1 cellular context compared by ENCODE assay signal in the genomic region with DNA sequence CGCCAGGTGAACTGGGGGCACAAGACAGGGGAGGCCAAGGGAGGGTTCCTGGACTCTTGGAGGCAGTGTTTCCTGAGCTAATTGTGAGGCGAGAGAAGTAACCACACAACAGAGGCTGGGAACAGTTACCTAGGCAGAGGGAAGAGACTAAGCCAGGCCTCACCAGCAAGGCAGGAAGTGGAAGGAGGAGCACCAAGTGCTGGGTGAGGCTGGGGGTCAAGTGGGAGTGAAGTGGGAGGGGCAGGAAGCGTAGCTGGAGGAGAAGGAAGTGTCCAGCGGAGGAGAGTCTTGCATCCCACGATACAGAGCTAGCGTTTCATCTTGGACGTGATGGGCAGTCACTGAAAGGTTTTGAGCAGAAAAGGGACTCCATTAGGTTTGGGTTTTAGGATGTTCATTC.
TF ChIP-seq lines count a peak whose summit lies in the region.

No MANE protein-coding gene starts in this region.

TF ChIP-seq in K562, 482 proteins besides CTCF, POLR2A, EP300 and RAD21 (continues in another document):
- no peak for TF ChIP-seq CEBPG (CRISPR knock-in tag; IDR thresholded peaks at IDR 0.05)
- TF ChIP-seq CEBPG (tag; conservative IDR thresholded peaks at IDR 0.05 in 1 of 2, IDR thresholded peaks at IDR 0.05 in 1 of 2): no peak
- TF ChIP-seq MED1 (CRISPR knock-in tag; IDR thresholded peaks at IDR 0.05; ENCODE audit: borderline replicate concordance): no peak
- TF ChIP-seq RAD51 (IDR thresholded peaks at IDR 0.05; ENCODE audit: borderline replicate concordance, low read depth): no peak
- TF ChIP-seq, protein P1, sequence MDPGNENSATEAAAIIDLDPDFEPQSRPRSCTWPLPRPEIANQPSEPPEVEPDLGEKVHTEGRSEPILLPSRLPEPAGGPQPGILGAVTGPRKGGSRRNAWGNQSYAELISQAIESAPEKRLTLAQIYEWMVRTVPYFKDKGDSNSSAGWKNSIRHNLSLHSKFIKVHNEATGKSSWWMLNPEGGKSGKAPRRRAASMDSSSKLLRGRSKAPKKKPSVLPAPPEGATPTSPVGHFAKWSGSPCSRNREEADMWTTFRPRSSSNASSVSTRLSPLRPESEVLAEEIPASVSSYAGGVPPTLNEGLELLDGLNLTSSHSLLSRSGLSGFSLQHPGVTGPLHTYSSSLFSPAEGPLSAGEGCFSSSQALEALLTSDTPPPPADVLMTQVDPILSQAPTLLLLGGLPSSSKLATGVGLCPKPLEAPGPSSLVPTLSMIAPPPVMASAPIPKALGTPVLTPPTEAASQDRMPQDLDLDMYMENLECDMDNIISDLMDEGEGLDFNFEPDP (CRISPR knock-in tag; IDR thresholded peaks at IDR 0.05): no peak
- no peak for TF ChIP-seq ELF2 (CRISPR knock-in tag; IDR thresholded peaks at IDR 0.05)
- TF ChIP-seq RBFOX2 (IDR thresholded peaks at IDR 0.05; ENCODE audit: low read depth, low read length): no peak
- TF ChIP-seq MYBL2 (IDR thresholded peaks at IDR 0.05; ENCODE audit: low read depth): no peak
- TF ChIP-seq MYBL2 (CRISPR knock-in tag; IDR thresholded peaks at IDR 0.05; ENCODE audit: borderline replicate concordance): no peak
- no peak for TF ChIP-seq PURB (CRISPR knock-in tag; IDR thresholded peaks at IDR 0.05; ENCODE audit: low read depth)
- TF ChIP-seq EHMT2 (IDR thresholded peaks at IDR 0.05): 0 out of 2 replicates have a peak, but pooled peaks have one; percentile 8
- TF ChIP-seq NR2C1 (IDR thresholded peaks at IDR 0.05): no peak
- 0 out of 2 replicates have a peak, but pooled peaks have one; percentile 9 for TF ChIP-seq NR2C1 (tag; IDR thresholded peaks at IDR 0.05)
- TF ChIP-seq SMARCA4 (IDR thresholded peaks at IDR 0.05): no peak
- TF ChIP-seq ESRRA (IDR thresholded peaks at IDR 0.05; ENCODE audit: borderline replicate concordance, low read depth): no peak
- TF ChIP-seq, protein P2, sequence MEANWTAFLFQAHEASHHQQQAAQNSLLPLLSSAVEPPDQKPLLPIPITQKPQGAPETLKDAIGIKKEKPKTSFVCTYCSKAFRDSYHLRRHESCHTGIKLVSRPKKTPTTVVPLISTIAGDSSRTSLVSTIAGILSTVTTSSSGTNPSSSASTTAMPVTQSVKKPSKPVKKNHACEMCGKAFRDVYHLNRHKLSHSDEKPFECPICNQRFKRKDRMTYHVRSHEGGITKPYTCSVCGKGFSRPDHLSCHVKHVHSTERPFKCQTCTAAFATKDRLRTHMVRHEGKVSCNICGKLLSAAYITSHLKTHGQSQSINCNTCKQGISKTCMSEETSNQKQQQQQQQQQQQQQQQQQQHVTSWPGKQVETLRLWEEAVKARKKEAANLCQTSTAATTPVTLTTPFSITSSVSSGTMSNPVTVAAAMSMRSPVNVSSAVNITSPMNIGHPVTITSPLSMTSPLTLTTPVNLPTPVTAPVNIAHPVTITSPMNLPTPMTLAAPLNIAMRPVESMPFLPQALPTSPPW (CRISPR knock-in tag; IDR thresholded peaks at IDR 0.05): peak; percentile 25; the same call in 1 of the 2 replicates
- no peak for TF ChIP-seq ZC3H4 (CRISPR knock-in tag; IDR thresholded peaks at IDR 0.05; ENCODE audit: borderline replicate concordance)
- no peak for TF ChIP-seq ZNF830 (CRISPR knock-in tag; IDR thresholded peaks at IDR 0.05)
- no peak for TF ChIP-seq ZNF324 (CRISPR knock-in tag; IDR thresholded peaks at IDR 0.05)
- peak in 1 of 2 experiments; percentile 76; a peak in 2 of 4 replicates for TF ChIP-seq MAZ (CRISPR knock-in tag; conservative IDR thresholded peaks at IDR 0.05 in 1 of 2, IDR thresholded peaks at IDR 0.05 in 1 of 2)
- TF ChIP-seq, protein P3, sequence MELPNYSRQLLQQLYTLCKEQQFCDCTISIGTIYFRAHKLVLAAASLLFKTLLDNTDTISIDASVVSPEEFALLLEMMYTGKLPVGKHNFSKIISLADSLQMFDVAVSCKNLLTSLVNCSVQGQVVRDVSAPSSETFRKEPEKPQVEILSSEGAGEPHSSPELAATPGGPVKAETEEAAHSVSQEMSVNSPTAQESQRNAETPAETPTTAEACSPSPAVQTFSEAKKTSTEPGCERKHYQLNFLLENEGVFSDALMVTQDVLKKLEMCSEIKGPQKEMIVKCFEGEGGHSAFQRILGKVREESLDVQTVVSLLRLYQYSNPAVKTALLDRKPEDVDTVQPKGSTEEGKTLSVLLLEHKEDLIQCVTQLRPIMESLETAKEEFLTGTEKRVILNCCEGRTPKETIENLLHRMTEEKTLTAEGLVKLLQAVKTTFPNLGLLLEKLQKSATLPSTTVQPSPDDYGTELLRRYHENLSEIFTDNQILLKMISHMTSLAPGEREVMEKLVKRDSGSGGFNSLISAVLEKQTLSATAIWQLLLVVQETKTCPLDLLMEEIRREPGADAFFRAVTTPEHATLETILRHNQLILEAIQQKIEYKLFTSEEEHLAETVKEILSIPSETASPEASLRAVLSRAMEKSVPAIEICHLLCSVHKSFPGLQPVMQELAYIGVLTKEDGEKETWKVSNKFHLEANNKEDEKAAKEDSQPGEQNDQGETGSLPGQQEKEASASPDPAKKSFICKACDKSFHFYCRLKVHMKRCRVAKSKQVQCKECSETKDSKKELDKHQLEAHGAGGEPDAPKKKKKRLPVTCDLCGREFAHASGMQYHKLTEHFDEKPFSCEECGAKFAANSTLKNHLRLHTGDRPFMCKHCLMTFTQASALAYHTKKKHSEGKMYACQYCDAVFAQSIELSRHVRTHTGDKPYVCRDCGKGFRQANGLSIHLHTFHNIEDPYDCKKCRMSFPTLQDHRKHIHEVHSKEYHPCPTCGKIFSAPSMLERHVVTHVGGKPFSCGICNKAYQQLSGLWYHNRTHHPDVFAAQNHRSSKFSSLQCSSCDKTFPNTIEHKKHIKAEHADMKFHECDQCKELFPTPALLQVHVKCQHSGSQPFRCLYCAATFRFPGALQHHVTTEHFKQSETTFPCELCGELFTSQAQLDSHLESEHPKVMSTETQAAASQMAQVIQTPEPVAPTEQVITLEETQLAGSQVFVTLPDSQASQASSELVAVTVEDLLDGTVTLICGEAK (IDR thresholded peaks at IDR 0.05): peak; percentile 55; the same call in 1 of the 2 replicates
- TF ChIP-seq, protein P3 (CRISPR knock-in tag; IDR thresholded peaks at IDR 0.05): no peak
- TF ChIP-seq DNMT1 (IDR thresholded peaks at IDR 0.05): no peak
- TF ChIP-seq TCF3 (CRISPR knock-in tag; IDR thresholded peaks at IDR 0.05): no peak
- TF ChIP-seq KLF13 (tag; IDR thresholded peaks at IDR 0.05; ENCODE audit: borderline replicate concordance, low read depth): no peak
- no peak for TF ChIP-seq SRSF7 (optimal IDR thresholded peaks at IDR 0.05; ENCODE audit: low read depth, low read length)
- TF ChIP-seq, protein P4, sequence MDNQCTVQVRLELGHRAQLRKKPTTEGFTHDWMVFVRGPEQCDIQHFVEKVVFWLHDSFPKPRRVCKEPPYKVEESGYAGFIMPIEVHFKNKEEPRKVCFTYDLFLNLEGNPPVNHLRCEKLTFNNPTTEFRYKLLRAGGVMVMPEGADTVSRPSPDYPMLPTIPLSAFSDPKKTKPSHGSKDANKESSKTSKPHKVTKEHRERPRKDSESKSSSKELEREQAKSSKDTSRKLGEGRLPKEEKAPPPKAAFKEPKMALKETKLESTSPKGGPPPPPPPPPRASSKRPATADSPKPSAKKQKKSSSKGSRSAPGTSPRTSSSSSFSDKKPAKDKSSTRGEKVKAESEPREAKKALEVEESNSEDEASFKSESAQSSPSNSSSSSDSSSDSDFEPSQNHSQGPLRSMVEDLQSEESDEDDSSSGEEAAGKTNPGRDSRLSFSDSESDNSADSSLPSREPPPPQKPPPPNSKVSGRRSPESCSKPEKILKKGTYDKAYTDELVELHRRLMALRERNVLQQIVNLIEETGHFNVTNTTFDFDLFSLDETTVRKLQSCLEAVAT (IDR thresholded peaks at IDR 0.05): no peak
- no peak for TF ChIP-seq HDAC2 (IDR thresholded peaks at IDR 0.05)
- TF ChIP-seq ERF (CRISPR knock-in tag; IDR thresholded peaks at IDR 0.05): no peak
- TF ChIP-seq NR2C2 (CRISPR knock-in tag; IDR thresholded peaks at IDR 0.05): no peak
- peak; percentile 60; the same call in 1 of the 2 replicates for TF ChIP-seq NR2C2 (tag; IDR thresholded peaks at IDR 0.05)
- no peak for TF ChIP-seq CSDE1 (IDR thresholded peaks at IDR 0.05)
- TF ChIP-seq, protein P5, sequence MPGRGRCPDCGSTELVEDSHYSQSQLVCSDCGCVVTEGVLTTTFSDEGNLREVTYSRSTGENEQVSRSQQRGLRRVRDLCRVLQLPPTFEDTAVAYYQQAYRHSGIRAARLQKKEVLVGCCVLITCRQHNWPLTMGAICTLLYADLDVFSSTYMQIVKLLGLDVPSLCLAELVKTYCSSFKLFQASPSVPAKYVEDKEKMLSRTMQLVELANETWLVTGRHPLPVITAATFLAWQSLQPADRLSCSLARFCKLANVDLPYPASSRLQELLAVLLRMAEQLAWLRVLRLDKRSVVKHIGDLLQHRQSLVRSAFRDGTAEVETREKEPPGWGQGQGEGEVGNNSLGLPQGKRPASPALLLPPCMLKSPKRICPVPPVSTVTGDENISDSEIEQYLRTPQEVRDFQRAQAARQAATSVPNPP (IDR thresholded peaks at IDR 0.05; ENCODE audit: borderline replicate concordance, insufficient read depth, insufficient read length): no peak
- peak; percentile 56; the same call in 1 of the 2 replicates for TF ChIP-seq SPI1 (IDR thresholded peaks at IDR 0.05; ENCODE audit: borderline replicate concordance, low read depth, low read length)
- TF ChIP-seq RFX5 (IDR thresholded peaks at IDR 0.05; ENCODE audit: low read depth, low read length): no peak
- TF ChIP-seq, protein P6, sequence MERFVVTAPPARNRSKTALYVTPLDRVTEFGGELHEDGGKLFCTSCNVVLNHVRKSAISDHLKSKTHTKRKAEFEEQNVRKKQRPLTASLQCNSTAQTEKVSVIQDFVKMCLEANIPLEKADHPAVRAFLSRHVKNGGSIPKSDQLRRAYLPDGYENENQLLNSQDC (CRISPR knock-in tag; IDR thresholded peaks at IDR 0.05): no peak
- TF ChIP-seq ZNF12 (CRISPR knock-in tag; IDR thresholded peaks at IDR 0.05): no peak
- TF ChIP-seq RCOR1 (IDR thresholded peaks at IDR 0.05; ENCODE audit: borderline replicate concordance in 1 of 2, low read depth in 2 of 2, low read length in 2 of 2): no peak
- no peak for TF ChIP-seq TARDBP (IDR thresholded peaks at IDR 0.05)
- 0 out of 4 replicates have a peak, but pooled peaks of 1 of the 2 experiments have one; percentile 16 for TF ChIP-seq ETV6 (IDR thresholded peaks at IDR 0.05; ENCODE audit: borderline replicate concordance in 1 of 2, low read depth in 2 of 2, low read length in 1 of 2)
- no peak for TF ChIP-seq ETV6 (CRISPR knock-in tag; IDR thresholded peaks at IDR 0.05; ENCODE audit: borderline replicate concordance)
- TF ChIP-seq, protein P7, sequence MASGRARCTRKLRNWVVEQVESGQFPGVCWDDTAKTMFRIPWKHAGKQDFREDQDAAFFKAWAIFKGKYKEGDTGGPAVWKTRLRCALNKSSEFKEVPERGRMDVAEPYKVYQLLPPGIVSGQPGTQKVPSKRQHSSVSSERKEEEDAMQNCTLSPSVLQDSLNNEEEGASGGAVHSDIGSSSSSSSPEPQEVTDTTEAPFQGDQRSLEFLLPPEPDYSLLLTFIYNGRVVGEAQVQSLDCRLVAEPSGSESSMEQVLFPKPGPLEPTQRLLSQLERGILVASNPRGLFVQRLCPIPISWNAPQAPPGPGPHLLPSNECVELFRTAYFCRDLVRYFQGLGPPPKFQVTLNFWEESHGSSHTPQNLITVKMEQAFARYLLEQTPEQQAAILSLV (tag; IDR thresholded peaks at IDR 0.05): no peak
- TF ChIP-seq SIRT6 (IDR thresholded peaks at IDR 0.05; ENCODE audit: low read depth, low read length): no peak
- no peak for TF ChIP-seq TCF7L2 (IDR thresholded peaks at IDR 0.05; ENCODE audit: low read depth, low read length)
- TF ChIP-seq CBX8 (IDR thresholded peaks at IDR 0.05; ENCODE audit: borderline replicate concordance, extremely low read depth, low read depth, low read length, poor library complexity, severe bottlenecking): no peak
- TF ChIP-seq, protein P8, sequence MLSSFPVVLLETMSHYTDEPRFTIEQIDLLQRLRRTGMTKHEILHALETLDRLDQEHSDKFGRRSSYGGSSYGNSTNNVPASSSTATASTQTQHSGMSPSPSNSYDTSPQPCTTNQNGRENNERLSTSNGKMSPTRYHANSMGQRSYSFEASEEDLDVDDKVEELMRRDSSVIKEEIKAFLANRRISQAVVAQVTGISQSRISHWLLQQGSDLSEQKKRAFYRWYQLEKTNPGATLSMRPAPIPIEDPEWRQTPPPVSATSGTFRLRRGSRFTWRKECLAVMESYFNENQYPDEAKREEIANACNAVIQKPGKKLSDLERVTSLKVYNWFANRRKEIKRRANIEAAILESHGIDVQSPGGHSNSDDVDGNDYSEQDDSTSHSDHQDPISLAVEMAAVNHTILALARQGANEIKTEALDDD (IDR thresholded peaks at IDR 0.05): 0 out of 2 replicates have a peak, but pooled peaks have one; percentile 29
- peak; percentile 64 for TF ChIP-seq GABPA (tag; conservative IDR thresholded peaks at IDR 0.05; ENCODE audit: low read depth)
- TF ChIP-seq GATAD2A (IDR thresholded peaks at IDR 0.05): no peak
